ENCODE assay signal across 1 cellular context in genomic region chr2:219608399-219608964, GRCh38.
TF ChIP-seq lines count a peak whose summit lies in the region.

No MANE protein-coding gene starts in this region.

TF ChIP-seq in GM23338, 12 proteins besides CTCF, POLR2A, EP300 and RAD21 (continued from another document):
- TF ChIP-seq REST (IDR thresholded peaks at IDR 0.05; ENCODE audit: unreplicated experiment) (no peak), ZNF114 (CRISPR knock-in tag; IDR thresholded peaks at IDR 0.05) (no peak), STAT1 (IDR thresholded peaks at IDR 0.05; ENCODE audit: unreplicated experiment) (no peak), EZH2phosphoT487 (IDR thresholded peaks at IDR 0.05; ENCODE audit: unreplicated experiment) (no peak), ETS1 (IDR thresholded peaks at IDR 0.05) (no peak), EZH2 (IDR thresholded peaks at IDR 0.05; ENCODE audit: low read depth, unreplicated experiment) (no peak), ZNF462 (CRISPR knock-in tag; IDR thresholded peaks at IDR 0.05) (no peak), POLR2AphosphoS5 (IDR thresholded peaks at IDR 0.05; ENCODE audit: low read depth) (no peak), ZNF331 (CRISPR knock-in tag; IDR thresholded peaks at IDR 0.05; ENCODE audit: low read depth) (no peak), JUNB (IDR thresholded peaks at IDR 0.05; ENCODE audit: unreplicated experiment) (no peak), CREB1 (CRISPR knock-in tag; IDR thresholded peaks at IDR 0.05; ENCODE audit: low read depth) (no peak)
